8 cellular contexts compared by ENCODE assay signal in the genomic region with DNA sequence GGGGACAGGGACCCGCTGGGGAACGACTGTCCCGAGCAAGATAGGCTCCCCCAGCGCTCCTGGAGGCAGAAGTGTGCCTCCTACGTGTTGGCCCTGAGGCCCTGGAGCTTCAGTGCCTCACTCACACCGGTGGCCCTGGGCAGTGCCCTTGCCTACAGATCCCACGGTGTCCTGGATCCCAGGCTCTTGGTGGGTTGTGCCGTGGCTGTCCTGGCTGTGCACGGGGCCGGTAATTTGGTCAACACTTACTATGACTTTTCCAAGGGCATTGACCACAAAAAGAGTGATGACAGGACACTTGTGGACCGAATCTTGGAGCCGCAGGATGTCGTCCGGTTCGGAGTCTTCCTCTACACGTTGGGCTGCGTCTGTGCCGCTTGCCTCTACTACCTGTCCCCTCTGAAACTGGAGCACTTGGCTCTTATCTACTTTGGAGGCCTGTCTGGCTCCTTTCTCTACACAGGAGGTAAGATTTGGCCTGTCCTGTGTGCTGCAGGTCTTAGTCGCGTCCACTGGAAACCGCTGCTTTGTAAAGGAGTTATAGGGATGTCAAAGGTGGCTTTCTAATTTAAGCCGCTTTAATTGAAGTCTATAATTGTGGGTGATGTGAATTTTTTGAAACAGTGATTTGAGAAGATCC. TPM values are rescaled to one million over a fixed set of nuclear protein-coding genes. Genes with fewer than 3 reads are reported as not detected.
DNase-seq lines count a peak whose midpoint lies in the region; FAIRE-seq and TF ChIP-seq lines count a peak whose summit lies in the region.

No MANE protein-coding gene starts in this region.

- H3K27me3 Mint-ChIP-seq in astrocyte (ENCODE audit: low read depth, unreplicated experiment): no peaks in the 10 kb centered on the region

- H3K27ac Mint-ChIP-seq in astrocyte (ENCODE audit: unreplicated experiment): peak overlapping the region; percentile 84

- peak overlapping the region; percentile 90 for H3K4me3 Mint-ChIP-seq in astrocyte (ENCODE audit: unreplicated experiment)

- peak overlapping the region; percentile 97 for H3K4me2 ChIP-seq in astrocyte (ENCODE audit: low read length)

- peaks cover 14% of the 10 kb centered on the region for H3K4me1 Mint-ChIP-seq in astrocyte (ENCODE audit: low read depth, unreplicated experiment)

- peak overlapping the region; percentile 94 for H3K27ac ChIP-seq in HUES64 (ENCODE audit: low read depth, low read length)
- H3K27ac ChIP-seq in astrocyte (ENCODE audit: low read depth, low read length): peak overlapping the region; percentile 90
- peak overlapping the region; percentile 94 for H3K27ac ChIP-seq in layer of hippocampus (ENCODE audit: low read depth, low read length)
- H3K27ac ChIP-seq in temporal lobe (ENCODE audit: low read depth, low read length): peak overlapping the region; percentile 59

- H3K36me3 Mint-ChIP-seq in astrocyte (ENCODE audit: low read depth, unreplicated experiment): no peaks in the 10 kb centered on the region

- peaks cover 23% of the 10 kb centered on the region for H3K36me3 ChIP-seq in HUES64 (ENCODE audit: insufficient read depth, low read length)
- H3K36me3 ChIP-seq in astrocyte (ENCODE audit: insufficient read depth, low read length): no peaks in the 10 kb centered on the region

- TF ChIP-seq CTCF in astrocyte (IDR thresholded peaks at IDR 0.05; ENCODE audit: insufficient read depth, low read depth, low read length): no peak

- WGBS in HUES64: 9% methylated on average over 22 of the region's 22 CpGs

- peak in 2 of 3 experiments; percentile 11 to 12 for DNase-seq in stimulated activated CD4-positive, alpha-beta T cell treated with anti-CD3 and anti-CD28 coated beads, TNF-alpha, amount 100 ng/mL, for 24 hours (ENCODE audit: low read depth in 3 of 3)
- DNase-seq in stimulated activated CD4-positive, alpha-beta T cell treated with anti-CD3 and anti-CD28 coated beads, Interleukin-4, amount 100 ng/mL, for 4 hours: no peak
- DNase-seq in astrocyte (ENCODE audit: low read depth) (no peak), NCI-H526 (lab: John Stamatoyannopoulos, UW) (no peak), G401 (ENCODE audit: low spot score) (no peak)

- in situ Hi-C loops in G401 (cut with HindIII; ENCODE audit: low sequenced_read_pairs): no loop called here

- no peaks in the 10 kb centered on the region for H4K20me1 ChIP-seq in astrocyte (ENCODE audit: insufficient read depth, low read length)

- no peaks in the 10 kb centered on the region for H3K9me3 Mint-ChIP-seq in astrocyte (ENCODE audit: unreplicated experiment)

- peak overlapping the region; percentile 98 for H3K9ac ChIP-seq in HUES64 (ENCODE audit: low read depth, low read length)
- H3K9ac ChIP-seq in astrocyte (ENCODE audit: low read length): peak overlapping the region; percentile 96

- no peak for FAIRE-seq in astrocyte (lab: Jason Lieb, UNC)

- H3K4me1 ChIP-seq in HUES64 (ENCODE audit: insufficient read depth, low read length) (peaks cover 9% of the 10 kb centered on the region), astrocyte (ENCODE audit: insufficient read depth, low read length) (peaks cover 13% of the 10 kb centered on the region)

- H3K79me2 ChIP-seq in astrocyte (ENCODE audit: insufficient read depth, low read length): peaks cover 27% of the 10 kb centered on the region

- H3K27me3 ChIP-seq in HUES64 (ENCODE audit: insufficient read depth, low read length): no peaks in the 10 kb centered on the region
- no peaks in the 10 kb centered on the region for H3K27me3 ChIP-seq in astrocyte (ENCODE audit: insufficient read depth, low read length)
- H3K27me3 ChIP-seq in layer of hippocampus (ENCODE audit: control insufficient read depth, insufficient read depth, low read length): no peaks in the 10 kb centered on the region

- H2AFZ ChIP-seq in astrocyte (ENCODE audit: low read depth, low read length): peak overlapping the region; percentile 98

- H3K9me3 ChIP-seq in HUES64 (ENCODE audit: insufficient read depth, low read depth, low read length) (no peaks in the 10 kb centered on the region), astrocyte (ENCODE audit: insufficient read depth, low read depth, low read length) (no peaks in the 10 kb centered on the region)

- H3K4me3 ChIP-seq in HUES64 (ENCODE audit: low read length) (peak overlapping the region; percentile 99), astrocyte (ENCODE audit: insufficient read depth, low read depth, low read length) (peak overlapping the region; percentile 85)

RNA-seq across cellular contexts. Expression of a gene that starts 0.7 kb away (rescaled TPM):
- 17.0 TPM for polyA plus RNA-seq in HUES64 (2013, experiment 1 of 2)
- 14.6 TPM for polyA plus RNA-seq in HUES64 (2013, experiment 2 of 2)
- total RNA-seq in astrocyte (15.4 and 15.5 TPM in 2 replicates), temporal lobe (13.3 TPM)
- 10.8 and 16.2 TPM in 2 replicates for total RNA-seq in G401 (2014; rRNA removed; shearing (Covaris generic))

RNA-seq across cellular contexts. Expression of a gene that starts 11.4 kb away (rescaled TPM):
- 35.6 TPM for polyA plus RNA-seq in HUES64 (2013, experiment 1 of 2)
- 36.1 TPM for polyA plus RNA-seq in HUES64 (2013, experiment 2 of 2)
- total RNA-seq in astrocyte: 43.6 and 45.5 TPM in 2 replicates
- 36.6 TPM for total RNA-seq in temporal lobe
- 21.5 and 26.7 TPM in 2 replicates for total RNA-seq in G401 (2014; rRNA removed; shearing (Covaris generic))

Comparison
In these comparisons a context has a peak if more than half of its experiments do, and no peak if none do; other contexts are left out.
1. DNase-seq: peak in stimulated activated CD4-positive, alpha-beta T cell treated with anti-CD3 and anti-CD28 coated beads, TNF-alpha, amount 100 ng/mL, for 24 hours (2 of 3); none in stimulated activated CD4-positive, alpha-beta T cell treated with anti-CD3 and anti-CD28 coated beads, Interleukin-4, amount 100 ng/mL, for 4 hours (0 of 2), astrocyte (single experiment), NCI-H526 (0 of 2) and G401 (single experiment).
2. Peak in every context shown above with its lines, with median percentiles within 50 percentile points of each other: H3K27ac ChIP-seq.